11 cellular contexts compared by ENCODE assay signal in the genomic region with DNA sequence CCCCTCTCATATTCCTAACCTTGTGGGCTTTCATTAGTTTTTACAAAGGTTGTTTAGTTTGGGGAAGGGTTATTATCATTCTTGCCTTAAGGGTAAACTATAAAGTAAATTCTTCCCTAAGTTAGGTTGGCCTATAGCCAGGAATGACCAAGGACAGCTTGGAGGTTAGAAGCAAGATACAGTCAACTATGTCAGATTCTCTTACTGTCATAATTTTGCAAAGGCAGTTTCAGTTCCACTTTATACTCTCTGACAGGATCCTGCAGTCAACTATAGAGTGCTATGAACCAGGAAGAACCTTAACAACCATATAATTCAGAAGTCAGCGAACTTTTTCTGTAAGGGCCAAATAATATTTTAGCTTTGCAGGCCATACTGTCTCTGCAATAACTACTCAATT.
A peak's percentile ranks its signal among the peaks of the same experiment; 100 is the strongest.
DNase-seq lines count a peak whose midpoint lies in the region; ATAC-seq and TF ChIP-seq lines count a peak whose summit lies in the region.
"Had no signal": no experiment of that assay in that cellular context is flagged by ENCODE, and none has a peak within 500 bp of the region (broad histone marks: within the 10 kb centered on the region; RNA-seq: fewer than 3 reads in every experiment).

No MANE protein-coding gene starts in this region.

- no peak for TF ChIP-seq CTCF in activated B cell treated with CpG ODN at 0.5 μM for 24 hours (IDR thresholded peaks at IDR 0.05)

- no peaks in the 10 kb centered on the region for H3K36me3 Mint-ChIP-seq in activated B cell treated with CpG ODN at 0.5 μM for 24 hours (ENCODE audit: low read depth)

- POLR2A ChIA-PET in activated B cell treated with CpG ODN at 0.5 μM for 24 hours (lab: Charles Lee), result no interaction called here

- no peak for DNase-seq in activated B cell treated with CpG ODN at 0.5 μM for 24 hours
- DNase-seq in SW480 (ENCODE audit: low spot score), result no peak
- DNase-seq in activated T-cell treated with anti-CD3 and anti-CD28 coated beads for 4 hours, result no peak
- DNase-seq in RKO (ENCODE audit: low spot score), result no peak
- DNase-seq in NCI-H345 (lab: John Stamatoyannopoulos, UW), result no peak
- DNase-seq: H9, NCI-H2081, T-helper 17 cell had no signal

- intact Hi-C loops in activated B cell treated with CpG ODN at 0.5 μM for 24 hours (cut with micrococcal nuclease), result loop anchor here (5.0 kb wide), 1 partner anchor 53 kb away; no protein-coding TSS in a partner anchor

- peaks cover 2% of the 10 kb centered on the region for H3K9me3 Mint-ChIP-seq in activated B cell treated with CpG ODN at 0.5 μM for 24 hours

- ATAC-seq in GM18511 (IDR thresholded peaks at IDR 0.05; ENCODE audit: unreplicated experiment) (peak; percentile 100), GM21515 (IDR thresholded peaks at IDR 0.05; ENCODE audit: unreplicated experiment) (peak; percentile 100), HG03139 (IDR thresholded peaks at IDR 0.05; ENCODE audit: unreplicated experiment) (peak; percentile 100), activated B cell treated with CpG ODN at 0.5 μM for 24 hours (ENCODE audit: low read depth) (peak; percentile 84)
- ATAC-seq: T-helper 17 cell had no signal

- no peaks in the 10 kb centered on the region for H3K27me3 Mint-ChIP-seq in activated B cell treated with CpG ODN at 0.5 μM for 24 hours

- H3K4me1 Mint-ChIP-seq in activated B cell treated with CpG ODN at 0.5 μM for 24 hours, result peaks cover 16% of the 10 kb centered on the region
- H3K4me1 Mint-ChIP-seq: T-helper 17 cell had no signal

- H3K27ac Mint-ChIP-seq in activated B cell treated with CpG ODN at 0.5 μM for 24 hours, result peak overlapping the region; percentile 20
- H3K27ac Mint-ChIP-seq: H9, T-helper 17 cell had no signal

- H3K4me3 Mint-ChIP-seq in activated B cell treated with CpG ODN at 0.5 μM for 24 hours, result no peak overlapping the region
- H3K4me3 Mint-ChIP-seq: H9, T-helper 17 cell had no signal

- CTCF ChIA-PET in activated B cell treated with CpG ODN at 0.5 μM for 24 hours (lab: Charles Lee), result no interaction called here
